Comparison of ENCODE assay signal across 1 cellular context in the genomic region with DNA sequence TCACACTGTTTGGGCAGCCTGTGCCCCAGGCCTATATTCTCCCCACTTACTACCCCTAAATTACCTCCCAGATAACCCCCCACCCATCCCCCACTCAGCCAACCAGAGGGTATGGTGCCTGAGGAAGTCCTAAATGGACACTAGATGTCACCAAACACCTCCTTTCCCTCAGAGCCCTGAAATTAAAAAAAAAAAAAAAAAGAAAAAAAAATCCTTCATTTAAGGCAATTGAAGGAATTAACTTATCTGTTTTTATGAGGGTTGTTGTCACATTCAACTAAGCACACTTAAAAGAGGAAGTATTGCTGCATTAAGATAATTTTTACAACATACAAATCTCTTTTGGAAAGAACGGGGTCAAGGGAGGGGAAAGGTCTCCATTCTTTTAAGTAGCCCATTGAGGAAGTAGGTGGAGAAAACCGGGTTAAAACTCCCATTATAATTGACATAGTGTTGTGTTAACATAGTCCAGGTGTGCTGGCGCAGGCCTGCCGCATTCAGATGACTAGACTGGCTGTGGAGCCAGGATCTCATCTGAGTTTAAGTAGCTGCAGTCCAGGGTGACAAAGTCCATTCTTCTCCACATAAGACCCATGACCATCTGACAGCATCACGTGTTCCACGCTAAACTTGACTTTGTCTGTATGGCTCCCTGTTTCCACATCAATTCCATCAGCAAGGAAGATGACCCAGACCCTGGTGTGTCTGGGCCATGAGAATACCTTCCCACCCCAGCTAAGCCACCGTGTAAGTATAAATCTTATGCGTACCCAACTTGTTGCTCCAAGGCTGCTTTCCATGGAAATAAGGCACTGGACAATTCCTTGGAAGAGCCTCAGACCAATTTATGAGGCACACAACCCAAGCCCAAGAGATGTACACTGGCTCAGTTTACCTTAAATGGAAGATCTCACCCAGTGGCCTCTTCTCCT.
TF ChIP-seq lines count a peak whose summit lies in the region.

No MANE protein-coding gene starts in this region.

TF ChIP-seq in HepG2, 621 proteins besides CTCF, POLR2A, EP300 and RAD21 (continued from another document and continues in another):
- TF ChIP-seq ZNF512B (CRISPR knock-in tag; IDR thresholded peaks at IDR 0.05; ENCODE audit: borderline replicate concordance): no peak
- TF ChIP-seq ZNF678 (CRISPR knock-in tag; IDR thresholded peaks at IDR 0.05): no peak
- TF ChIP-seq, protein P1, sequence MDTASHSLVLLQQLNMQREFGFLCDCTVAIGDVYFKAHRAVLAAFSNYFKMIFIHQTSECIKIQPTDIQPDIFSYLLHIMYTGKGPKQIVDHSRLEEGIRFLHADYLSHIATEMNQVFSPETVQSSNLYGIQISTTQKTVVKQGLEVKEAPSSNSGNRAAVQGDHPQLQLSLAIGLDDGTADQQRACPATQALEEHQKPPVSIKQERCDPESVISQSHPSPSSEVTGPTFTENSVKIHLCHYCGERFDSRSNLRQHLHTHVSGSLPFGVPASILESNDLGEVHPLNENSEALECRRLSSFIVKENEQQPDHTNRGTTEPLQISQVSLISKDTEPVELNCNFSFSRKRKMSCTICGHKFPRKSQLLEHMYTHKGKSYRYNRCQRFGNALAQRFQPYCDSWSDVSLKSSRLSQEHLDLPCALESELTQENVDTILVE (CRISPR knock-in tag; IDR thresholded peaks at IDR 0.05): no peak
- no peak for TF ChIP-seq MAFF (IDR thresholded peaks at IDR 0.05; ENCODE audit: low read depth, low read length)
- TF ChIP-seq ZNF331 (CRISPR knock-in tag; IDR thresholded peaks at IDR 0.05): peak; percentile 31; the same call in 1 of the 2 replicates
- TF ChIP-seq HOXA7 (CRISPR knock-in tag; IDR thresholded peaks at IDR 0.05): no peak
- no peak for TF ChIP-seq RFX3 (CRISPR knock-in tag; IDR thresholded peaks at IDR 0.05)
- no peak for TF ChIP-seq IKZF4 (CRISPR knock-in tag; IDR thresholded peaks at IDR 0.05; ENCODE audit: borderline replicate concordance, low read depth, not compliant biosample characterization)
- TF ChIP-seq YY1 (IDR thresholded peaks at IDR 0.05; ENCODE audit: insufficient read depth, insufficient replicate concordance, low read depth, low read length): no peak
- TF ChIP-seq ATF1 (CRISPR knock-in tag; IDR thresholded peaks at IDR 0.05): no peak
- TF ChIP-seq YEATS4 (CRISPR knock-in tag; IDR thresholded peaks at IDR 0.05; ENCODE audit: borderline replicate concordance): peak; percentile 28; the same call in 1 of the 2 replicates
- no peak for TF ChIP-seq PBX2 (CRISPR knock-in tag; IDR thresholded peaks at IDR 0.05)
- no peak for TF ChIP-seq ZNF383 (CRISPR knock-in tag; IDR thresholded peaks at IDR 0.05; ENCODE audit: borderline replicate concordance)
- TF ChIP-seq TBL1XR1 (IDR thresholded peaks at IDR 0.05; ENCODE audit: borderline replicate concordance, low read length, partially characterized antibody): no peak
- no peak for TF ChIP-seq TFDP1 (CRISPR knock-in tag; IDR thresholded peaks at IDR 0.05; ENCODE audit: borderline replicate concordance)
- no peak for TF ChIP-seq ZBTB42 (CRISPR knock-in tag; IDR thresholded peaks at IDR 0.05)
- TF ChIP-seq NFE2 (CRISPR knock-in tag; IDR thresholded peaks at IDR 0.05): no peak
- TF ChIP-seq, protein P2, sequence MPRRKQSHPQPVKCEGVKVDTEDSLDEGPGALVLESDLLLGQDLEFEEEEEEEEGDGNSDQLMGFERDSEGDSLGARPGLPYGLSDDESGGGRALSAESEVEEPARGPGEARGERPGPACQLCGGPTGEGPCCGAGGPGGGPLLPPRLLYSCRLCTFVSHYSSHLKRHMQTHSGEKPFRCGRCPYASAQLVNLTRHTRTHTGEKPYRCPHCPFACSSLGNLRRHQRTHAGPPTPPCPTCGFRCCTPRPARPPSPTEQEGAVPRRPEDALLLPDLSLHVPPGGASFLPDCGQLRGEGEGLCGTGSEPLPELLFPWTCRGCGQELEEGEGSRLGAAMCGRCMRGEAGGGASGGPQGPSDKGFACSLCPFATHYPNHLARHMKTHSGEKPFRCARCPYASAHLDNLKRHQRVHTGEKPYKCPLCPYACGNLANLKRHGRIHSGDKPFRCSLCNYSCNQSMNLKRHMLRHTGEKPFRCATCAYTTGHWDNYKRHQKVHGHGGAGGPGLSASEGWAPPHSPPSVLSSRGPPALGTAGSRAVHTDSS (CRISPR knock-in tag; conservative IDR thresholded peaks at IDR 0.05): no peak
- no peak for TF ChIP-seq CBFB (CRISPR knock-in tag; IDR thresholded peaks at IDR 0.05)
- TF ChIP-seq TBX2 (CRISPR knock-in tag; IDR thresholded peaks at IDR 0.05; ENCODE audit: borderline replicate concordance): no peak
- no peak for TF ChIP-seq NFATC3 (CRISPR knock-in tag; IDR thresholded peaks at IDR 0.05)
- no peak for TF ChIP-seq WIZ (CRISPR knock-in tag; IDR thresholded peaks at IDR 0.05)
- TF ChIP-seq ZBTB7B (CRISPR knock-in tag; IDR thresholded peaks at IDR 0.05): no peak
- peak; percentile 76 for TF ChIP-seq BHLHE40 (IDR thresholded peaks at IDR 0.05; ENCODE audit: low read length)
- no peak for TF ChIP-seq ZNF777 (CRISPR knock-in tag; IDR thresholded peaks at IDR 0.05)
- no peak for TF ChIP-seq REPIN1 (CRISPR knock-in tag; IDR thresholded peaks at IDR 0.05; ENCODE audit: borderline replicate concordance, low read depth)
- TF ChIP-seq ZSCAN5A (CRISPR knock-in tag; IDR thresholded peaks at IDR 0.05; ENCODE audit: borderline replicate concordance): no peak
- TF ChIP-seq NPAS2 (CRISPR knock-in tag; IDR thresholded peaks at IDR 0.05; ENCODE audit: borderline replicate concordance): no peak
- TF ChIP-seq PLRG1 (conservative IDR thresholded peaks at IDR 0.05): no peak
- TF ChIP-seq FOXJ3 (CRISPR knock-in tag; IDR thresholded peaks at IDR 0.05; ENCODE audit: borderline replicate concordance): no peak
- no peak for TF ChIP-seq ZFP82 (CRISPR knock-in tag; IDR thresholded peaks at IDR 0.05; ENCODE audit: borderline replicate concordance)
- no peak for TF ChIP-seq NR3C1 (CRISPR knock-in tag; IDR thresholded peaks at IDR 0.05)
- no peak for TF ChIP-seq SNAPC2 (CRISPR knock-in tag; IDR thresholded peaks at IDR 0.05)
- TF ChIP-seq ZBTB10 (CRISPR knock-in tag; IDR thresholded peaks at IDR 0.05; ENCODE audit: borderline replicate concordance): no peak
- TF ChIP-seq KDM5B (CRISPR knock-in tag; IDR thresholded peaks at IDR 0.05; ENCODE audit: borderline replicate concordance): no peak
- no peak for TF ChIP-seq GPN1 (CRISPR knock-in tag; IDR thresholded peaks at IDR 0.05; ENCODE audit: borderline replicate concordance)
- TF ChIP-seq, protein P3, sequence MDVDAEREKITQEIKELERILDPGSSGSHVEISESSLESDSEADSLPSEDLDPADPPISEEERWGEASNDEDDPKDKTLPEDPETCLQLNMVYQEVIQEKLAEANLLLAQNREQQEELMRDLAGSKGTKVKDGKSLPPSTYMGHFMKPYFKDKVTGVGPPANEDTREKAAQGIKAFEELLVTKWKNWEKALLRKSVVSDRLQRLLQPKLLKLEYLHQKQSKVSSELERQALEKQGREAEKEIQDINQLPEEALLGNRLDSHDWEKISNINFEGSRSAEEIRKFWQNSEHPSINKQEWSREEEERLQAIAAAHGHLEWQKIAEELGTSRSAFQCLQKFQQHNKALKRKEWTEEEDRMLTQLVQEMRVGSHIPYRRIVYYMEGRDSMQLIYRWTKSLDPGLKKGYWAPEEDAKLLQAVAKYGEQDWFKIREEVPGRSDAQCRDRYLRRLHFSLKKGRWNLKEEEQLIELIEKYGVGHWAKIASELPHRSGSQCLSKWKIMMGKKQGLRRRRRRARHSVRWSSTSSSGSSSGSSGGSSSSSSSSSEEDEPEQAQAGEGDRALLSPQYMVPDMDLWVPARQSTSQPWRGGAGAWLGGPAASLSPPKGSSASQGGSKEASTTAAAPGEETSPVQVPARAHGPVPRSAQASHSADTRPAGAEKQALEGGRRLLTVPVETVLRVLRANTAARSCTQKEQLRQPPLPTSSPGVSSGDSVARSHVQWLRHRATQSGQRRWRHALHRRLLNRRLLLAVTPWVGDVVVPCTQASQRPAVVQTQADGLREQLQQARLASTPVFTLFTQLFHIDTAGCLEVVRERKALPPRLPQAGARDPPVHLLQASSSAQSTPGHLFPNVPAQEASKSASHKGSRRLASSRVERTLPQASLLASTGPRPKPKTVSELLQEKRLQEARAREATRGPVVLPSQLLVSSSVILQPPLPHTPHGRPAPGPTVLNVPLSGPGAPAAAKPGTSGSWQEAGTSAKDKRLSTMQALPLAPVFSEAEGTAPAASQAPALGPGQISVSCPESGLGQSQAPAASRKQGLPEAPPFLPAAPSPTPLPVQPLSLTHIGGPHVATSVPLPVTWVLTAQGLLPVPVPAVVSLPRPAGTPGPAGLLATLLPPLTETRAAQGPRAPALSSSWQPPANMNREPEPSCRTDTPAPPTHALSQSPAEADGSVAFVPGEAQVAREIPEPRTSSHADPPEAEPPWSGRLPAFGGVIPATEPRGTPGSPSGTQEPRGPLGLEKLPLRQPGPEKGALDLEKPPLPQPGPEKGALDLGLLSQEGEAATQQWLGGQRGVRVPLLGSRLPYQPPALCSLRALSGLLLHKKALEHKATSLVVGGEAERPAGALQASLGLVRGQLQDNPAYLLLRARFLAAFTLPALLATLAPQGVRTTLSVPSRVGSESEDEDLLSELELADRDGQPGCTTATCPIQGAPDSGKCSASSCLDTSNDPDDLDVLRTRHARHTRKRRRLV (CRISPR knock-in tag; IDR thresholded peaks at IDR 0.05): no peak
- TF ChIP-seq NFIB (CRISPR knock-in tag; IDR thresholded peaks at IDR 0.05; ENCODE audit: borderline replicate concordance): no peak
- TF ChIP-seq MATR3 (CRISPR knock-in tag; IDR thresholded peaks at IDR 0.05): no peak
- no peak for TF ChIP-seq SALL2 (CRISPR knock-in tag; IDR thresholded peaks at IDR 0.05)
- TF ChIP-seq, protein P4, sequence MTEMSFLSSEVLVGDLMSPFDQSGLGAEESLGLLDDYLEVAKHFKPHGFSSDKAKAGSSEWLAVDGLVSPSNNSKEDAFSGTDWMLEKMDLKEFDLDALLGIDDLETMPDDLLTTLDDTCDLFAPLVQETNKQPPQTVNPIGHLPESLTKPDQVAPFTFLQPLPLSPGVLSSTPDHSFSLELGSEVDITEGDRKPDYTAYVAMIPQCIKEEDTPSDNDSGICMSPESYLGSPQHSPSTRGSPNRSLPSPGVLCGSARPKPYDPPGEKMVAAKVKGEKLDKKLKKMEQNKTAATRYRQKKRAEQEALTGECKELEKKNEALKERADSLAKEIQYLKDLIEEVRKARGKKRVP (CRISPR knock-in tag; IDR thresholded peaks at IDR 0.05): no peak
- TF ChIP-seq ZNF225 (CRISPR knock-in tag; IDR thresholded peaks at IDR 0.05): no peak
- TF ChIP-seq ZNF382 (CRISPR knock-in tag; IDR thresholded peaks at IDR 0.05; ENCODE audit: borderline replicate concordance): no peak
